ENCODE assay signal across 21 cellular contexts in genomic region chr9:121676916-121677315, GRCh38. TPM values are rescaled to one million over a fixed set of nuclear protein-coding genes. Genes with fewer than 3 reads are reported as not detected.
"Had no signal": no experiment of that assay in that cellular context is flagged by ENCODE, and none has a peak within 500 bp of the region (broad histone marks: within the 10 kb centered on the region; RNA-seq: fewer than 3 reads in every experiment).

No MANE protein-coding gene starts in this region.

- H3K36me3 ChIP-seq: ovary had no signal

- H3K27ac ChIP-seq: epithelial cell of prostate, ovary, psoas muscle, right lobe of liver, skin epidermis, stomach, vagina had no signal

- H3K9me3 Mint-ChIP-seq: activated naive CD8-positive, alpha-beta T cell treated with anti-CD3 and anti-CD28 coated beads, Interleukin-2, amount 50 U/mL, for 24 hours; activated T-helper 1 cell treated with anti-CD3 and anti-CD28 coated beads, Interleukin-12 subunit alpha, Interleukin-12 subunit beta, Interleukin-2, Interleukin-4 antibody, amounts not matched to agents 30 ng/mL and 10 ng/mL and 1 ng/mL, durations not matched to agents 14 hours and 24 hours and 36 hours; naive thymus-derived CD8-positive, alpha-beta T cell; stimulated activated memory B cell treated with anti-CD40 and anti-IgM and Interleukin-4, amounts not matched to agents 10 μg/mL and 1 μg/mL and 100 μg/mL, for 72 hours; type B pancreatic cell had no signal

- H3K27me3 ChIP-seq: heart left ventricle, ovary, right lobe of liver, stomach, vagina had no signal

- H3K27me3 Mint-ChIP-seq: activated naive CD8-positive, alpha-beta T cell treated with anti-CD3 and anti-CD28 coated beads, Interleukin-2, amount 50 U/mL, for 24 hours; type B pancreatic cell had no signal

- H3K4me1 Mint-ChIP-seq: activated naive CD8-positive, alpha-beta T cell treated with anti-CD3 and anti-CD28 coated beads, Interleukin-2, amount 50 U/mL, for 24 hours; naive thymus-derived CD8-positive, alpha-beta T cell; stimulated activated memory B cell treated with anti-CD40 and anti-IgM and Interleukin-4, amounts not matched to agents 10 μg/mL and 1 μg/mL and 100 μg/mL, for 72 hours had no signal

- ATAC-seq: activated CD8-positive, alpha-beta T cell treated with anti-CD3 and anti-CD28 coated beads, Interleukin-2, amount 10 ng/mL, durations not matched to agents 7 days and 5 days; activated naive CD8-positive, alpha-beta T cell treated with anti-CD3 and anti-CD28 coated beads, Interleukin-2, amount 50 U/mL, for 24 hours; naive thymus-derived CD8-positive, alpha-beta T cell; psoas muscle had no signal

- DNase-seq: activated CD4-positive, alpha-beta T cell treated with anti-CD3 and anti-CD28 coated beads for 1 hour; activated CD4-positive, alpha-beta T cell treated with anti-CD3 and anti-CD28 coated beads, Interleukin-2, amount 50 U/mL, for 1 hour; activated CD8-positive, alpha-beta T cell treated with anti-CD3 and anti-CD28 coated beads, Interleukin-2, amount 10 ng/mL, durations not matched to agents 7 days and 5 days; activated gamma-delta T cell; activated naive CD4-positive, alpha-beta T cell treated with anti-CD3 and anti-CD28 coated beads, Interleukin-2, amount 50 U/mL, for 16 hours; activated naive CD8-positive, alpha-beta T cell treated with anti-CD3 and anti-CD28 coated beads, Interleukin-2, amount 50 U/mL, for 24 hours; left cardiac atrium; ovary; stimulated activated CD4-positive, alpha-beta T cell treated with anti-CD3 and anti-CD28 coated beads, Interleukin-15, amount 100 ng/mL, for 24 hours; stomach had no signal

- H3K4me3 Mint-ChIP-seq: activated CD8-positive, alpha-beta T cell treated with anti-CD3 and anti-CD28 coated beads, Interleukin-2, amount 10 ng/mL, durations not matched to agents 7 days and 5 days; activated naive CD8-positive, alpha-beta T cell treated with anti-CD3 and anti-CD28 coated beads, Interleukin-2, amount 50 U/mL, for 24 hours; activated T-helper 1 cell treated with anti-CD3 and anti-CD28 coated beads, Interleukin-12 subunit alpha, Interleukin-12 subunit beta, Interleukin-2, Interleukin-4 antibody, amounts not matched to agents 30 ng/mL and 10 ng/mL and 1 ng/mL, durations not matched to agents 14 hours and 24 hours and 36 hours; naive thymus-derived CD8-positive, alpha-beta T cell; stimulated activated memory B cell treated with anti-CD40 and anti-IgM and Interleukin-4, amounts not matched to agents 10 μg/mL and 1 μg/mL and 100 μg/mL, for 72 hours; type B pancreatic cell had no signal

- H3K4me3 ChIP-seq: heart left ventricle, lung, ovary, psoas muscle, right lobe of liver, skin epidermis, stomach, vagina had no signal

- H3K36me3 Mint-ChIP-seq: naive thymus-derived CD8-positive, alpha-beta T cell; stimulated activated memory B cell treated with anti-CD40 and anti-IgM and Interleukin-4, amounts not matched to agents 10 μg/mL and 1 μg/mL and 100 μg/mL, for 72 hours; type B pancreatic cell had no signal

- H3K27ac Mint-ChIP-seq: activated CD8-positive, alpha-beta T cell treated with anti-CD3 and anti-CD28 coated beads, Interleukin-2, amount 10 ng/mL, durations not matched to agents 7 days and 5 days; activated naive CD8-positive, alpha-beta T cell treated with anti-CD3 and anti-CD28 coated beads, Interleukin-2, amount 50 U/mL, for 24 hours; activated T-helper 1 cell treated with anti-CD3 and anti-CD28 coated beads, Interleukin-12 subunit alpha, Interleukin-12 subunit beta, Interleukin-2, Interleukin-4 antibody, amounts not matched to agents 30 ng/mL and 10 ng/mL and 1 ng/mL, durations not matched to agents 14 hours and 24 hours and 36 hours; naive thymus-derived CD8-positive, alpha-beta T cell; stimulated activated memory B cell treated with anti-CD40 and anti-IgM and Interleukin-4, amounts not matched to agents 10 μg/mL and 1 μg/mL and 100 μg/mL, for 72 hours; type B pancreatic cell had no signal

- H3K9me3 ChIP-seq: heart left ventricle, ovary, psoas muscle, right lobe of liver, stomach, vagina had no signal

RNA-seq across cellular contexts. Expression of gene DAB2IP, which starts 25.5 kb away (rescaled TPM):
- total RNA-seq: activated T-helper 1 cell treated with anti-CD3 and anti-CD28 coated beads, Interleukin-12 subunit alpha, Interleukin-12 subunit beta, Interleukin-2, Interleukin-4 antibody, amounts not matched to agents 30 ng/mL and 10 ng/mL and 1 ng/mL, durations not matched to agents 14 hours and 24 hours and 36 hours; naive thymus-derived CD8-positive, alpha-beta T cell had no signal
- polyA plus RNA-seq: naive thymus-derived CD8-positive, alpha-beta T cell had no signal
